18 cellular contexts compared by ENCODE assay signal in genomic region chr9:96519726-96520125, GRCh38.
A peak's percentile ranks its signal among the peaks of the same experiment; 100 is the strongest.
DNase-seq lines count a peak whose midpoint lies in the region; ATAC-seq and TF ChIP-seq lines count a peak whose summit lies in the region.
"Had no signal": no experiment of that assay in that cellular context is flagged by ENCODE, and none has a peak within 500 bp of the region (broad histone marks: within the 10 kb centered on the region; RNA-seq: fewer than 3 reads in every experiment).

No MANE protein-coding gene starts in this region.

- no peak for TF ChIP-seq CTCF in AG10803 (conservative IDR thresholded peaks at IDR 0.05; ENCODE audit: low read length)
- no peak for TF ChIP-seq CTCF in chondrocyte (IDR thresholded peaks at IDR 0.05)
- no peak for TF ChIP-seq CTCF in fibroblast of the aortic adventitia (IDR thresholded peaks at IDR 0.05; ENCODE audit: insufficient read depth, low read length)

- no peak for ATAC-seq in stimulated activated memory B cell treated with anti-CD40 and anti-IgM and Interleukin-4, amounts not matched to agents 10 μg/mL and 1 μg/mL and 100 μg/mL, for 72 hours
- ATAC-seq: A549, HepG2 had no signal

- peaks cover 43% of the 10 kb centered on the region for H3K4me1 Mint-ChIP-seq in chondrocyte (ENCODE audit: low read depth)
- no peaks in the 10 kb centered on the region for H3K4me1 Mint-ChIP-seq in stimulated activated memory B cell treated with anti-CD40 and anti-IgM and Interleukin-4, amounts not matched to agents 10 μg/mL and 1 μg/mL and 100 μg/mL, for 72 hours

- no peaks in the 10 kb centered on the region for H3K9me3 Mint-ChIP-seq in chondrocyte (ENCODE audit: low read depth)
- no peaks in the 10 kb centered on the region for H3K9me3 Mint-ChIP-seq in stimulated activated memory B cell treated with anti-CD40 and anti-IgM and Interleukin-4, amounts not matched to agents 10 μg/mL and 1 μg/mL and 100 μg/mL, for 72 hours

- peak overlapping the region; percentile 10 for H3K27ac Mint-ChIP-seq in chondrocyte (ENCODE audit: unreplicated experiment)
- no peak overlapping the region for H3K27ac Mint-ChIP-seq in stimulated activated memory B cell treated with anti-CD40 and anti-IgM and Interleukin-4, amounts not matched to agents 10 μg/mL and 1 μg/mL and 100 μg/mL, for 72 hours

- H3K36me3 Mint-ChIP-seq in chondrocyte (ENCODE audit: low read depth) = peaks cover 6% of the 10 kb centered on the region
- H3K36me3 Mint-ChIP-seq in stimulated activated memory B cell treated with anti-CD40 and anti-IgM and Interleukin-4, amounts not matched to agents 10 μg/mL and 1 μg/mL and 100 μg/mL, for 72 hours = peaks cover 29% of the 10 kb centered on the region

- DNase-seq in AG10803 (ENCODE audit: low read depth) (peak; percentile 52), chondrocyte (ENCODE audit: low spot score) (no peak), fibroblast of the aortic adventitia (ENCODE audit: low read depth) (peak; percentile 68), stromal cell of bone marrow (ENCODE audit: low read depth) (peak; percentile 80), NCI-H146 (lab: John Stamatoyannopoulos, UW) (no peak), T-helper 2 cell (no peak), NCI-H446 treated with DMSO at 0.1 percent for 48 hours (lab: John Stamatoyannopoulos, UW) (no peak)
- DNase-seq: AML-193, DMS79 treated with DMSO at 0.1 percent for 48 hours, KBM-7, NCI-H1105 treated with DMSO at 0.1 percent for 48 hours, NCI-H1694 treated with DMSO at 0.1 percent for 48 hours, NCI-H2227 treated with DMSO at 0.1 percent for 48 hours, NCI-H524 treated with DMSO at 0.1 percent for 48 hours, SJCRH30 had no signal

- H3K4me3 ChIP-seq in AG10803 (ENCODE audit: low read length) (no peak overlapping the region), fibroblast of the aortic adventitia (ENCODE audit: low read depth, low read length) (no peak overlapping the region)
- H3K4me3 ChIP-seq: A549, SJCRH30 had no signal

- no peak overlapping the region for H3K4me3 Mint-ChIP-seq in chondrocyte (ENCODE audit: unreplicated experiment)
- no peak overlapping the region for H3K4me3 Mint-ChIP-seq in stimulated activated memory B cell treated with anti-CD40 and anti-IgM and Interleukin-4, amounts not matched to agents 10 μg/mL and 1 μg/mL and 100 μg/mL, for 72 hours

- H3K27me3 Mint-ChIP-seq in chondrocyte (ENCODE audit: low read depth) = no peaks in the 10 kb centered on the region
- H3K27me3 Mint-ChIP-seq in stimulated activated memory B cell treated with anti-CD40 and anti-IgM and Interleukin-4, amounts not matched to agents 10 μg/mL and 1 μg/mL and 100 μg/mL, for 72 hours = no peaks in the 10 kb centered on the region

Comparison
In these comparisons a context has a peak if more than half of its experiments do, and no peak if none do; other contexts are left out.
1. DNase-seq: peak in AG10803 (single experiment), fibroblast of the aortic adventitia (single experiment) and stromal cell of bone marrow (single experiment); none in chondrocyte (single experiment), NCI-H146 (single experiment), T-helper 2 cell (0 of 5) and NCI-H446 treated with DMSO at 0.1 percent for 48 hours (single experiment).